In the genomic region with DNA sequence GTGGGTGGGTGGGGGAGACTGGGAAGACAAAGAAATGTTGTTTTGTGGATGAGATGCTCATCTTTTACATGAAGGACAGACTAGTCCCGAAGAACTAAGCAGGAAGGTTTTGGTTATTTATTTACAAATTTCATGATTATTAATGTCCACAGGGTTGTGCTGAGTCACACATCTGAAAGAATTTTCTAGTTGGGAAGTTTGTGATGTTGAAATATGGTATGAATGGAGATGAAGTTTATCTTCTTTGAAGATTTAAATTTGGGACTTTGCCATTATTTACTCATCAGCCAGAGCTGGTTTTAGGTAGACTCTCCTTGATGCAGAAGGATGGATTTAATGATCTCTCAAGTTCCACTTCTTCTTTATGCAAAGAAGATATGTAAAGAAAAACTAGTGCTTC, we compare ENCODE assay signal across 27 cellular contexts.
"Had no signal": no experiment of that assay in that cellular context is flagged by ENCODE, and none has a peak within 500 bp of the region (broad histone marks: within the 10 kb centered on the region; RNA-seq: fewer than 3 reads in every experiment).

No MANE protein-coding gene starts in this region.

- DNase-seq: activated CD4-positive, alpha-beta T cell treated with anti-CD3 and anti-CD28 coated beads for 48 hours; activated CD4-positive, alpha-beta T cell treated with anti-CD3 and anti-CD28 coated beads, Interleukin-2, amount 50 U/mL, for 48 hours; activated CD8-positive, alpha-beta memory T cell treated with anti-CD3 and anti-CD28 coated beads for 24 hours; activated effector memory CD4-positive, alpha-beta T cell treated with Interleukin-2 at 50 U/mL for 16 hours; activated naive CD4-positive, alpha-beta T cell treated with anti-CD3 and anti-CD28 coated beads for 36 hours; activated naive CD8-positive, alpha-beta T cell treated with anti-CD3 and anti-CD28 coated beads, Interleukin-2, amount 10 ng/mL, durations not matched to agents 7 days and 5 days; amygdala; dermis blood vessel endothelial cell; effector CD4-positive, alpha-beta T cell; esophagus squamous epithelium; left ventricle myocardium inferior; posterior cingulate gyrus; right lobe of liver; stimulated activated CD4-positive, alpha-beta T cell treated with anti-CD3 and anti-CD28 coated beads, Interleukin-12 subunit alpha, Interleukin-12 subunit beta, amount 100 ng/mL, for 4 hours; stimulated activated CD4-positive, alpha-beta T cell treated with anti-CD3 and anti-CD28 coated beads, Interleukin-4, amount 100 ng/mL, for 1 hour; trophoblast cell had no signal

- H3K36me3 ChIP-seq: breast epithelium, esophagus squamous epithelium, left ventricle myocardium inferior, right lobe of liver, thoracic aorta had no signal

- H3K4me1 Mint-ChIP-seq: activated naive CD8-positive, alpha-beta T cell treated with anti-CD3 and anti-CD28 coated beads, Interleukin-2, amount 10 ng/mL, durations not matched to agents 7 days and 5 days; central memory CD8-positive, alpha-beta T cell; nephron had no signal

- H3K4me3 ChIP-seq: breast epithelium, esophagus squamous epithelium, left ventricle myocardium inferior, lung, right lobe of liver, skin epidermis, thoracic aorta had no signal

- ATAC-seq: right lobe of liver had no signal

- FAIRE-seq: colon, frontal cortex, islet of Langerhans, urothelium cell line had no signal

- H3K9me3 Mint-ChIP-seq: activated naive CD4-positive, alpha-beta T cell treated with anti-CD3 and anti-CD28 coated beads for 36 hours; activated naive CD8-positive, alpha-beta T cell treated with anti-CD3 and anti-CD28 coated beads, Interleukin-2, amount 10 ng/mL, durations not matched to agents 7 days and 5 days; central memory CD8-positive, alpha-beta T cell; stimulated activated naive CD8-positive, alpha-beta T cell treated with anti-CD3 and anti-CD28 coated beads, Interleukin-15, Interleukin-2, amounts not matched to agents 100 ng/mL and 50 ng/mL, for 24 hours had no signal

- H3K27me3 ChIP-seq: esophagus squamous epithelium, right lobe of liver had no signal

- H3K4me3 Mint-ChIP-seq: activated naive CD4-positive, alpha-beta T cell treated with anti-CD3 and anti-CD28 coated beads for 36 hours; activated naive CD8-positive, alpha-beta T cell treated with anti-CD3 and anti-CD28 coated beads, Interleukin-2, amount 10 ng/mL, durations not matched to agents 7 days and 5 days; central memory CD8-positive, alpha-beta T cell; nephron; stimulated activated naive CD8-positive, alpha-beta T cell treated with anti-CD3 and anti-CD28 coated beads, Interleukin-15, Interleukin-2, amounts not matched to agents 100 ng/mL and 50 ng/mL, for 24 hours had no signal

- H3K27me3 Mint-ChIP-seq: activated naive CD8-positive, alpha-beta T cell treated with anti-CD3 and anti-CD28 coated beads, Interleukin-2, amount 10 ng/mL, durations not matched to agents 7 days and 5 days; stimulated activated naive CD8-positive, alpha-beta T cell treated with anti-CD3 and anti-CD28 coated beads, Interleukin-15, Interleukin-2, amounts not matched to agents 100 ng/mL and 50 ng/mL, for 24 hours had no signal

- H3K36me3 Mint-ChIP-seq: activated naive CD8-positive, alpha-beta T cell treated with anti-CD3 and anti-CD28 coated beads, Interleukin-2, amount 10 ng/mL, durations not matched to agents 7 days and 5 days had no signal

- H3K27ac Mint-ChIP-seq: activated naive CD4-positive, alpha-beta T cell treated with anti-CD3 and anti-CD28 coated beads for 36 hours; activated naive CD8-positive, alpha-beta T cell treated with anti-CD3 and anti-CD28 coated beads, Interleukin-2, amount 10 ng/mL, durations not matched to agents 7 days and 5 days; nephron; stimulated activated naive CD8-positive, alpha-beta T cell treated with anti-CD3 and anti-CD28 coated beads, Interleukin-15, Interleukin-2, amounts not matched to agents 100 ng/mL and 50 ng/mL, for 24 hours had no signal
